1 cellular context compared by ENCODE assay signal in genomic region chr14:21106506-21107359, GRCh38.
TF ChIP-seq lines count a peak whose summit lies in the region.

No MANE protein-coding gene starts in this region.

TF ChIP-seq in HepG2, 621 proteins besides CTCF, POLR2A, EP300 and RAD21 (continues in another document):
- TF ChIP-seq HHEX (CRISPR knock-in tag; IDR thresholded peaks at IDR 0.05) (no peak), ZNF382 (CRISPR knock-in tag; IDR thresholded peaks at IDR 0.05; ENCODE audit: borderline replicate concordance) (no peak), GZF1 (CRISPR knock-in tag; IDR thresholded peaks at IDR 0.05) (0 out of 2 replicates have a peak, but pooled peaks have one; percentile 40), ZNF674 (CRISPR knock-in tag; IDR thresholded peaks at IDR 0.05; ENCODE audit: low read depth) (no peak), NFKBIZ (CRISPR knock-in tag; IDR thresholded peaks at IDR 0.05) (peak; percentile 26; the same call in 1 of the 2 replicates), TGIF2 (CRISPR knock-in tag; IDR thresholded peaks at IDR 0.05) (no peak), ZNF101 (CRISPR knock-in tag; IDR thresholded peaks at IDR 0.05; ENCODE audit: borderline replicate concordance, low read depth) (no peak), SMAD1 (CRISPR knock-in tag; IDR thresholded peaks at IDR 0.05; ENCODE audit: borderline replicate concordance, low read depth) (peak; percentile 82; the same call in 1 of the 2 replicates), HDAC2 (CRISPR knock-in tag; IDR thresholded peaks at IDR 0.05) (no peak; the same call in 1 of the 2 replicates), KLF11 (CRISPR knock-in tag; IDR thresholded peaks at IDR 0.05) (peak; percentile 14; the same call in 1 of the 2 replicates), CEBPB (IDR thresholded peaks at IDR 0.05; ENCODE audit: borderline replicate concordance, low read depth, low read length) (no peak), HNRNPH1 (optimal IDR thresholded peaks at IDR 0.05; ENCODE audit: low read depth, low read length) (no peak), ZFP36L2 (CRISPR knock-in tag; IDR thresholded peaks at IDR 0.05) (0 out of 2 replicates have a peak, but pooled peaks have one; percentile 36), ARID2 (CRISPR knock-in tag; IDR thresholded peaks at IDR 0.05; ENCODE audit: borderline replicate concordance) (no peak), FOXJ3 (CRISPR knock-in tag; IDR thresholded peaks at IDR 0.05; ENCODE audit: borderline replicate concordance) (no peak), ZBTB34 (CRISPR knock-in tag; IDR thresholded peaks at IDR 0.05) (no peak), REPIN1 (CRISPR knock-in tag; IDR thresholded peaks at IDR 0.05; ENCODE audit: borderline replicate concordance, low read depth) (peak; percentile 82; the same call in 1 of the 2 replicates), SRY (CRISPR knock-in tag; IDR thresholded peaks at IDR 0.05) (0 out of 2 replicates have a peak, but pooled peaks have one; percentile 45), KAT8 (CRISPR knock-in tag; IDR thresholded peaks at IDR 0.05) (peak; percentile 75; the same call in 1 of the 2 replicates), CERS6 (CRISPR knock-in tag; IDR thresholded peaks at IDR 0.05) (no peak), ETS1 (CRISPR knock-in tag; IDR thresholded peaks at IDR 0.05) (no peak), ZSCAN25 (CRISPR knock-in tag; IDR thresholded peaks at IDR 0.05) (no peak), KDM4B (CRISPR knock-in tag; IDR thresholded peaks at IDR 0.05) (peak; percentile 87), ZNF318 (CRISPR knock-in tag; IDR thresholded peaks at IDR 0.05) (no peak), ZNF564 (CRISPR knock-in tag; IDR thresholded peaks at IDR 0.05) (no peak), NCOA1 (CRISPR knock-in tag; IDR thresholded peaks at IDR 0.05) (no peak; the same call in 1 of the 2 replicates), ATF4 (CRISPR knock-in tag; IDR thresholded peaks at IDR 0.05) (peak in 1 of 2 experiments; percentile 62; a peak in 2 of 4 replicates), FOXP4 (CRISPR knock-in tag; IDR thresholded peaks at IDR 0.05) (peak; percentile 1; the same call in 1 of the 2 replicates), ZNF281 (CRISPR knock-in tag; IDR thresholded peaks at IDR 0.05; ENCODE audit: borderline replicate concordance) (peak; percentile 57; the same call in 1 of the 2 replicates), TEAD2 (CRISPR knock-in tag; IDR thresholded peaks at IDR 0.05) (no peak), ZNF30 (CRISPR knock-in tag; IDR thresholded peaks at IDR 0.05) (peak; percentile 40; the same call in 1 of the 2 replicates), HOXA9 (CRISPR knock-in tag; IDR thresholded peaks at IDR 0.05; ENCODE audit: borderline replicate concordance) (no peak), HMG20B (CRISPR knock-in tag; conservative IDR thresholded peaks at IDR 0.05) (peak; percentile 56; the same call in 1 of the 2 replicates), RARA (CRISPR knock-in tag; IDR thresholded peaks at IDR 0.05) (peak; percentile 55; the same call in 1 of the 2 replicates), ZNF703 (CRISPR knock-in tag; IDR thresholded peaks at IDR 0.05; ENCODE audit: borderline replicate concordance) (no peak), DMTF1 (CRISPR knock-in tag; IDR thresholded peaks at IDR 0.05) (no peak)
